Comparison of ENCODE assay signal across 1 cellular context in the genomic region with DNA sequence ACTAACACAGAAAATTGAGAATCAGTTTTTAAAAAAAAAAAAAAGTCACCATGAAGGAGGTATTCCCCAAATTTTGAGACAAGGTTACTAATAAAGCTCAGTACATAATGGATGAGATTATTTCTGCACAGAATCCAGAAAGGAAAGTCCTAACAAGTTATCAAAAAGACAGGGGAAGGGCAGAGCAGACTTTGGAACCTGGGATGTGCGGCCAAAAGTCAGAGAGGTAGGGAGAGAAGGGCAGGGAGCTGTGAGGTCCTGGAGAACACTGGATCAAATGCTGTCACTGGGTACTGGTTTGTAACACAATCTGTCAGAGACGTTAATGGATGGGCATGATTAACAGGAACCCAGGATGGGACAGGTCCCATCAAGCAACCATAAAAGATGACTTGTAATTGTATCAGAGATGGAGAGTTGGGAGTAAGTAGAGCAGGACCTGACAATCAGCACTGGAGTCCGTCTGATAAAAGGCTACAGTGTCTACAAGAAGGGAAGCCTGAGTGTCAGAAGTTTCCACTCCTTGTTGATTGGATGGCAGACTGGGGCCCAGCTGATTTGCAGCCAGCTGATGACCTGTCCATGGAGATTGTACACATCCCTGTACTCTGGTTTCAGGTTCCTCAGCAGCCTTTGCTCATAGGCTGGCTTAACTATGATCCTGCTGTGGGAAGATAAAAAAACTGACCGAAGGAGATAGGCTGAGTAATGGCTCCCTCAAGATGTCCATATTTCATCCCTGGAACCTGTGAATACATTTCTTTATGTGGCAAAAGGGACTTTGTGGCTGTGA.
A peak's percentile ranks its signal among the peaks of the same experiment; 100 is the strongest.
TF ChIP-seq lines count a peak whose summit lies in the region.

No MANE protein-coding gene starts in this region.

TF ChIP-seq in K562, 482 proteins besides CTCF, POLR2A, EP300 and RAD21 (continued from another document and continues in another):
- TF ChIP-seq, protein P1, sequence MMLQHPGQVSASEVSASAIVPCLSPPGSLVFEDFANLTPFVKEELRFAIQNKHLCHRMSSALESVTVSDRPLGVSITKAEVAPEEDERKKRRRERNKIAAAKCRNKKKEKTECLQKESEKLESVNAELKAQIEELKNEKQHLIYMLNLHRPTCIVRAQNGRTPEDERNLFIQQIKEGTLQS (IDR thresholded peaks at IDR 0.05): peak; percentile 53
- TF ChIP-seq, protein P1 (CRISPR knock-in tag; conservative IDR thresholded peaks at IDR 0.05): peak; percentile 65; the same call in 1 of the 2 replicates
- TF ChIP-seq PCBP2 (IDR thresholded peaks at IDR 0.05; ENCODE audit: low read depth, low read length, poor library complexity, severe bottlenecking) (no peak), PTRF (tag; IDR thresholded peaks at IDR 0.05) (no peak), ZNF146 (CRISPR knock-in tag; IDR thresholded peaks at IDR 0.05; ENCODE audit: unreplicated experiment) (no peak), FUS (optimal IDR thresholded peaks at IDR 0.05; ENCODE audit: low read depth, low read length) (no peak), HDAC2 (IDR thresholded peaks at IDR 0.05) (peak; percentile 79), SP1 (CRISPR knock-in tag; IDR thresholded peaks at IDR 0.05) (peak; percentile 18; the same call in 1 of the 2 replicates), TAF9B (IDR thresholded peaks at IDR 0.05; ENCODE audit: partially characterized antibody) (peak; percentile 98), HDAC1 (IDR thresholded peaks at IDR 0.05) (peak; percentile 37 to 87; a peak in 2 of 4 replicates), DDX20 (tag; IDR thresholded peaks at IDR 0.05; ENCODE audit: low read depth) (no peak), MXI1 (IDR thresholded peaks at IDR 0.05; ENCODE audit: low read depth, low read length) (0 out of 2 replicates have a peak, but pooled peaks have one; percentile 19), FOXK2 (conservative IDR thresholded peaks at IDR 0.05 in 1 of 2, IDR thresholded peaks at IDR 0.05 in 1 of 2; ENCODE audit: low read depth in 2 of 2) (peak; percentile 95 to 98), FOSL1 (tag; conservative IDR thresholded peaks at IDR 0.05) (peak; percentile 80), MAFG (tag; conservative IDR thresholded peaks at IDR 0.05) (no peak), DMBX1 (CRISPR knock-in tag; IDR thresholded peaks at IDR 0.05; ENCODE audit: borderline replicate concordance) (peak; percentile 49; the same call in 1 of the 2 replicates), CHD4 (IDR thresholded peaks at IDR 0.05; ENCODE audit: insufficient read depth, insufficient replicate concordance, low read depth, low read length, poor library complexity, severe bottlenecking) (no peak), CREB1 (IDR thresholded peaks at IDR 0.05) (peak; percentile 53; the same call in 1 of the 2 replicates), CREB1 (CRISPR knock-in tag; IDR thresholded peaks at IDR 0.05) (0 out of 2 replicates have a peak, but pooled peaks have one; percentile 17), SMARCC2 (IDR thresholded peaks at IDR 0.05; ENCODE audit: low read depth) (no peak), CBFA2T3 (IDR thresholded peaks at IDR 0.05) (peak; percentile 98), NCOA1 (IDR thresholded peaks at IDR 0.05; ENCODE audit: low read depth) (peak; percentile 33; the same call in 1 of the 2 replicates), MAFK (IDR thresholded peaks at IDR 0.05; ENCODE audit: low read length) (no peak), HDAC3 (IDR thresholded peaks at IDR 0.05; ENCODE audit: borderline replicate concordance, partially characterized antibody) (peak; percentile 77), EHMT2 (IDR thresholded peaks at IDR 0.05) (peak; percentile 18; the same call in 1 of the 2 replicates), ELF1 (tag; IDR thresholded peaks at IDR 0.05) (no peak), CBX1 (IDR thresholded peaks at IDR 0.05; ENCODE audit: low read depth) (no peak), NR1H2 (CRISPR knock-in tag; IDR thresholded peaks at IDR 0.05) (no peak), MTA2 (IDR thresholded peaks at IDR 0.05; ENCODE audit: low read depth) (peak; percentile 86), PHF21A (IDR thresholded peaks at IDR 0.05; ENCODE audit: borderline replicate concordance, low read depth) (no peak), RBM15 (IDR thresholded peaks at IDR 0.05; ENCODE audit: insufficient read depth, low read length) (no peak), POLR2AphosphoS5 (IDR thresholded peaks at IDR 0.05; ENCODE audit: control insufficient read depth, insufficient read depth, low read depth, low read length) (peak; percentile 95), SRSF7 (optimal IDR thresholded peaks at IDR 0.05; ENCODE audit: low read depth, low read length) (no peak), YY1 (IDR thresholded peaks at IDR 0.05; ENCODE audit: borderline replicate concordance in 1 of 3, control insufficient read depth in 1 of 3, extremely low read depth in 1 of 3, insufficient read depth in 3 of 3, insufficient read length in 1 of 3, insufficient replicate concordance in 2 of 3, low read depth in 1 of 3, low read length in 2 of 3) (peak in 1 of 3 experiments; percentile 35)
- TF ChIP-seq, protein P2, sequence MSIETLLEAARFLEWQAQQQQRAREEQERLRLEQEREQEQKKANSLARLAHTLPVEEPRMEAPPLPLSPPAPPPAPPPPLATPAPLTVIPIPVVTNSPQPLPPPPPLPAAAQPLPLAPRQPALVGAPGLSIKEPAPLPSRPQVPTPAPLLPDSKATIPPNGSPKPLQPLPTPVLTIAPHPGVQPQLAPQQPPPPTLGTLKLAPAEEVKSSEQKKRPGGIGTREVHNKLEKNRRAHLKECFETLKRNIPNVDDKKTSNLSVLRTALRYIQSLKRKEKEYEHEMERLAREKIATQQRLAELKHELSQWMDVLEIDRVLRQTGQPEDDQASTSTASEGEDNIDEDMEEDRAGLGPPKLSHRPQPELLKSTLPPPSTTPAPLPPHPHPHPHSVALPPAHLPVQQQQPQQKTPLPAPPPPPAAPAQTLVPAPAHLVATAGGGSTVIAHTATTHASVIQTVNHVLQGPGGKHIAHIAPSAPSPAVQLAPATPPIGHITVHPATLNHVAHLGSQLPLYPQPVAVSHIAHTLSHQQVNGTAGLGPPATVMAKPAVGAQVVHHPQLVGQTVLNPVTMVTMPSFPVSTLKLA (conservative IDR thresholded peaks at IDR 0.05): peak; percentile 30 to 71; a peak in 3 of 4 replicates
- TF ChIP-seq, protein P3, sequence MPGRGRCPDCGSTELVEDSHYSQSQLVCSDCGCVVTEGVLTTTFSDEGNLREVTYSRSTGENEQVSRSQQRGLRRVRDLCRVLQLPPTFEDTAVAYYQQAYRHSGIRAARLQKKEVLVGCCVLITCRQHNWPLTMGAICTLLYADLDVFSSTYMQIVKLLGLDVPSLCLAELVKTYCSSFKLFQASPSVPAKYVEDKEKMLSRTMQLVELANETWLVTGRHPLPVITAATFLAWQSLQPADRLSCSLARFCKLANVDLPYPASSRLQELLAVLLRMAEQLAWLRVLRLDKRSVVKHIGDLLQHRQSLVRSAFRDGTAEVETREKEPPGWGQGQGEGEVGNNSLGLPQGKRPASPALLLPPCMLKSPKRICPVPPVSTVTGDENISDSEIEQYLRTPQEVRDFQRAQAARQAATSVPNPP (IDR thresholded peaks at IDR 0.05; ENCODE audit: borderline replicate concordance, insufficient read depth, insufficient read length): no peak
- TF ChIP-seq, protein P4, sequence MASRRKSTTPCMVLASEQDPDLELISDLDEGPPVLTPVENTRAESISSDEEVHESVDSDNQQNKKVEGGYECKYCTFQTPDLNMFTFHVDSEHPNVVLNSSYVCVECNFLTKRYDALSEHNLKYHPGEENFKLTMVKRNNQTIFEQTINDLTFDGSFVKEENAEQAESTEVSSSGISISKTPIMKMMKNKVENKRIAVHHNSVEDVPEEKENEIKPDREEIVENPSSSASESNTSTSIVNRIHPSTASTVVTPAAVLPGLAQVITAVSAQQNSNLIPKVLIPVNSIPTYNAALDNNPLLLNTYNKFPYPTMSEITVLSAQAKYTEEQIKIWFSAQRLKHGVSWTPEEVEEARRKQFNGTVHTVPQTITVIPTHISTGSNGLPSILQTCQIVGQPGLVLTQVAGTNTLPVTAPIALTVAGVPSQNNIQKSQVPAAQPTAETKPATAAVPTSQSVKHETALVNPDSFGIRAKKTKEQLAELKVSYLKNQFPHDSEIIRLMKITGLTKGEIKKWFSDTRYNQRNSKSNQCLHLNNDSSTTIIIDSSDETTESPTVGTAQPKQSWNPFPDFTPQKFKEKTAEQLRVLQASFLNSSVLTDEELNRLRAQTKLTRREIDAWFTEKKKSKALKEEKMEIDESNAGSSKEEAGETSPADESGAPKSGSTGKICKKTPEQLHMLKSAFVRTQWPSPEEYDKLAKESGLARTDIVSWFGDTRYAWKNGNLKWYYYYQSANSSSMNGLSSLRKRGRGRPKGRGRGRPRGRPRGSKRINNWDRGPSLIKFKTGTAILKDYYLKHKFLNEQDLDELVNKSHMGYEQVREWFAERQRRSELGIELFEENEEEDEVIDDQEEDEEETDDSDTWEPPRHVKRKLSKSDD (conservative IDR thresholded peaks at IDR 0.05; ENCODE audit: low read length): no peak
- TF ChIP-seq, protein P5, sequence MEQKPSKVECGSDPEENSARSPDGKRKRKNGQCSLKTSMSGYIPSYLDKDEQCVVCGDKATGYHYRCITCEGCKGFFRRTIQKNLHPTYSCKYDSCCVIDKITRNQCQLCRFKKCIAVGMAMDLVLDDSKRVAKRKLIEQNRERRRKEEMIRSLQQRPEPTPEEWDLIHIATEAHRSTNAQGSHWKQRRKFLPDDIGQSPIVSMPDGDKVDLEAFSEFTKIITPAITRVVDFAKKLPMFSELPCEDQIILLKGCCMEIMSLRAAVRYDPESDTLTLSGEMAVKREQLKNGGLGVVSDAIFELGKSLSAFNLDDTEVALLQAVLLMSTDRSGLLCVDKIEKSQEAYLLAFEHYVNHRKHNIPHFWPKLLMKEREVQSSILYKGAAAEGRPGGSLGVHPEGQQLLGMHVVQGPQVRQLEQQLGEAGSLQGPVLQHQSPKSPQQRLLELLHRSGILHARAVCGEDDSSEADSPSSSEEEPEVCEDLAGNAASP (IDR thresholded peaks at IDR 0.05): no peak
- TF ChIP-seq, protein P6, sequence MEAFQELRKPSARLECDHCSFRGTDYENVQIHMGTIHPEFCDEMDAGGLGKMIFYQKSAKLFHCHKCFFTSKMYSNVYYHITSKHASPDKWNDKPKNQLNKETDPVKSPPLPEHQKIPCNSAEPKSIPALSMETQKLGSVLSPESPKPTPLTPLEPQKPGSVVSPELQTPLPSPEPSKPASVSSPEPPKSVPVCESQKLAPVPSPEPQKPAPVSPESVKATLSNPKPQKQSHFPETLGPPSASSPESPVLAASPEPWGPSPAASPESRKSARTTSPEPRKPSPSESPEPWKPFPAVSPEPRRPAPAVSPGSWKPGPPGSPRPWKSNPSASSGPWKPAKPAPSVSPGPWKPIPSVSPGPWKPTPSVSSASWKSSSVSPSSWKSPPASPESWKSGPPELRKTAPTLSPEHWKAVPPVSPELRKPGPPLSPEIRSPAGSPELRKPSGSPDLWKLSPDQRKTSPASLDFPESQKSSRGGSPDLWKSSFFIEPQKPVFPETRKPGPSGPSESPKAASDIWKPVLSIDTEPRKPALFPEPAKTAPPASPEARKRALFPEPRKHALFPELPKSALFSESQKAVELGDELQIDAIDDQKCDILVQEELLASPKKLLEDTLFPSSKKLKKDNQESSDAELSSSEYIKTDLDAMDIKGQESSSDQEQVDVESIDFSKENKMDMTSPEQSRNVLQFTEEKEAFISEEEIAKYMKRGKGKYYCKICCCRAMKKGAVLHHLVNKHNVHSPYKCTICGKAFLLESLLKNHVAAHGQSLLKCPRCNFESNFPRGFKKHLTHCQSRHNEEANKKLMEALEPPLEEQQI (IDR thresholded peaks at IDR 0.05): peak; percentile 86
- TF ChIP-seq, protein P7, sequence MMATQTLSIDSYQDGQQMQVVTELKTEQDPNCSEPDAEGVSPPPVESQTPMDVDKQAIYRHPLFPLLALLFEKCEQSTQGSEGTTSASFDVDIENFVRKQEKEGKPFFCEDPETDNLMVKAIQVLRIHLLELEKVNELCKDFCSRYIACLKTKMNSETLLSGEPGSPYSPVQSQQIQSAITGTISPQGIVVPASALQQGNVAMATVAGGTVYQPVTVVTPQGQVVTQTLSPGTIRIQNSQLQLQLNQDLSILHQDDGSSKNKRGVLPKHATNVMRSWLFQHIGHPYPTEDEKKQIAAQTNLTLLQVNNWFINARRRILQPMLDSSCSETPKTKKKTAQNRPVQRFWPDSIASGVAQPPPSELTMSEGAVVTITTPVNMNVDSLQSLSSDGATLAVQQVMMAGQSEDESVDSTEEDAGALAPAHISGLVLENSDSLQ (IDR thresholded peaks at IDR 0.05): peak; percentile 81
- TF ChIP-seq, protein P8, sequence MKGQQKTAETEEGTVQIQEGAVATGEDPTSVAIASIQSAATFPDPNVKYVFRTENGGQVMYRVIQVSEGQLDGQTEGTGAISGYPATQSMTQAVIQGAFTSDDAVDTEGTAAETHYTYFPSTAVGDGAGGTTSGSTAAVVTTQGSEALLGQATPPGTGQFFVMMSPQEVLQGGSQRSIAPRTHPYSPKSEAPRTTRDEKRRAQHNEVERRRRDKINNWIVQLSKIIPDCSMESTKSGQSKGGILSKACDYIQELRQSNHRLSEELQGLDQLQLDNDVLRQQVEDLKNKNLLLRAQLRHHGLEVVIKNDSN (CRISPR knock-in tag; IDR thresholded peaks at IDR 0.05): no peak
- TF ChIP-seq, protein P9, sequence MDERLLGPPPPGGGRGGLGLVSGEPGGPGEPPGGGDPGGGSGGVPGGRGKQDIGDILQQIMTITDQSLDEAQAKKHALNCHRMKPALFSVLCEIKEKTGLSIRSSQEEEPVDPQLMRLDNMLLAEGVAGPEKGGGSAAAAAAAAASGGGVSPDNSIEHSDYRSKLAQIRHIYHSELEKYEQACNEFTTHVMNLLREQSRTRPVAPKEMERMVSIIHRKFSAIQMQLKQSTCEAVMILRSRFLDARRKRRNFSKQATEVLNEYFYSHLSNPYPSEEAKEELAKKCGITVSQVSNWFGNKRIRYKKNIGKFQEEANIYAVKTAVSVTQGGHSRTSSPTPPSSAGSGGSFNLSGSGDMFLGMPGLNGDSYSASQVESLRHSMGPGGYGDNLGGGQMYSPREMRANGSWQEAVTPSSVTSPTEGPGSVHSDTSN (CRISPR knock-in tag; IDR thresholded peaks at IDR 0.05; ENCODE audit: low read depth): no peak
- TF ChIP-seq, protein P9 (tag; conservative IDR thresholded peaks at IDR 0.05; ENCODE audit: low read depth): peak; percentile 74
- TF ChIP-seq, protein P10, sequence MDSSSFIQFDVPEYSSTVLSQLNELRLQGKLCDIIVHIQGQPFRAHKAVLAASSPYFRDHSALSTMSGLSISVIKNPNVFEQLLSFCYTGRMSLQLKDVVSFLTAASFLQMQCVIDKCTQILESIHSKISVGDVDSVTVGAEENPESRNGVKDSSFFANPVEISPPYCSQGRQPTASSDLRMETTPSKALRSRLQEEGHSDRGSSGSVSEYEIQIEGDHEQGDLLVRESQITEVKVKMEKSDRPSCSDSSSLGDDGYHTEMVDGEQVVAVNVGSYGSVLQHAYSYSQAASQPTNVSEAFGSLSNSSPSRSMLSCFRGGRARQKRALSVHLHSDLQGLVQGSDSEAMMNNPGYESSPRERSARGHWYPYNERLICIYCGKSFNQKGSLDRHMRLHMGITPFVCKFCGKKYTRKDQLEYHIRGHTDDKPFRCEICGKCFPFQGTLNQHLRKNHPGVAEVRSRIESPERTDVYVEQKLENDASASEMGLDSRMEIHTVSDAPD (CRISPR knock-in tag; IDR thresholded peaks at IDR 0.05): no peak
